In the genomic region with DNA sequence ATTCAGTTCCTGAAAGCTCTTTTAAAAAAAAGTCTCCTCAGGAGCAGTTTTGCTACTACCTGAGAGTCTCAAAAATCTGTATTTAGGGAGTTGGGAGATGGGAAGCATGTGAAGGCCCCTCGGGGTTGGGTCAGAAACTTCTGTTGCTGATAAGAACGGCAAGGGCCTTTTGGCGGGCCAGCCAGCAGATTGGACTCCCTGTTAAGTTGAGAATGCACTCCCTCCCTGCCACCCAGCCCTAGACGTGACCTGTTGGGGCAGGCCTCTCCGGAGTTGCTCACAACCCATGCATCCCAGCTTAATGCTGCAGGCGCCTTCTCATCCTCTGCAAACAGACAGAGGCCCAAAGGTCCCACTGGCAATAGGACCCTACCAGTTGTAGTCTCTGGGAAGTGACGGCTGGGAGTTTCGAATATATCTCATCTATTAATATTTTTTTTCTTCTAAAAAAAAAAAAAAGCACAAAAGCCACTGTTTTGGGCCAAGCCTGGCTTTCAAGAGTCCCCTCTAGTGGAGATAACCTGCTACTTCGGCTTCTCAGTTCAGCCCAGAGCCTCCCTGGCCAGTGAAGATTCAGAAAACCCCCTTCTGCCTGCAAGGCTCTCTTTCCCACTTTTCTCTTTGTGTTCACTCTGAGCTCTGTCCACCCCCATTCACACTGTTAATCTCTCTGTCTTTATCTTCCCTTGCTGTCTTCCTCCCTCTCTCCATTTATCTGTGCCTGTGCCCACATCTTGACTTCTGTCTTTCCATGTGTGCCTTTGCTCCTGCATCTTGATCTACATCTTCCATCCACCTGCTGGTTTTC, we compare ENCODE assay signal across 8 cellular contexts. TPM values are rescaled to one million over a fixed set of nuclear protein-coding genes. Genes with fewer than 3 reads are reported as not detected.
DNase-seq lines count a peak whose midpoint lies in the region; ATAC-seq and TF ChIP-seq lines count a peak whose summit lies in the region.

No MANE protein-coding gene starts in this region.

- H3K4me3 ChIP-seq in WI38 (ENCODE audit: low read depth, low read length) (no peak overlapping the region), retinal pigment epithelial cell (ENCODE audit: low read length) (no peak overlapping the region)

- intact Hi-C loops in Right ventricle myocardium inferior (cut with DNase I): no loop called here
- intact Hi-C loops in Right ventricle myocardium superior (cut with DNase I): loop anchor here (5.0 kb wide), 1 partner anchor 42 kb away; no protein-coding TSS in a partner anchor
- intact Hi-C loops in cardiac septum (cut with DNase I): loop anchor here (1.0 to 2.0 kb wide), 2 partner anchors 34 to 77 kb away; no protein-coding TSS in a partner anchor

- DNase-seq in Right ventricle myocardium inferior (ENCODE audit: missing footprints) (no peak), Right ventricle myocardium superior (no peak), M059J (ENCODE audit: low read depth) (peak; percentile 55), cardiac septum (ENCODE audit: low spot score) (peak; percentile 75), retinal pigment epithelial cell (ENCODE audit: low read depth) (no peak), NK-92 (lab: John Stamatoyannopoulos, UW; ENCODE audit: unreplicated experiment) (no peak)

- TF ChIP-seq CTCF in WI38 (IDR thresholded peaks at IDR 0.05; ENCODE audit: low read depth, low read length): peak; percentile 89
- peak; percentile 89 for TF ChIP-seq CTCF in retinal pigment epithelial cell (conservative IDR thresholded peaks at IDR 0.05; ENCODE audit: low read depth, low read length)

- ATAC-seq in Right ventricle myocardium inferior: peak; percentile 35
- ATAC-seq in Right ventricle myocardium superior (ENCODE audit: poor library complexity): no peak
- no peak for ATAC-seq in GM19023 (IDR thresholded peaks at IDR 0.05; ENCODE audit: unreplicated experiment)

RNA-seq across cellular contexts. Expression of a gene that starts 5.3 kb away (rescaled TPM):
- total RNA-seq in Right ventricle myocardium inferior (15.3 TPM), Right ventricle myocardium superior (14.4 TPM), cardiac septum (23.8 TPM)
- total RNA-seq in M059J (2014; rRNA removed; shearing (Covaris generic)): 2.0 and 2.8 TPM in 2 replicates

Comparison
In these comparisons a context has a peak if more than half of its experiments do, and no peak if none do; other contexts are left out.
1. DNase-seq: peak in M059J (single experiment) and cardiac septum (single experiment); none in Right ventricle myocardium inferior (single experiment), Right ventricle myocardium superior (single experiment), retinal pigment epithelial cell (single experiment) and NK-92 (single experiment).